In genomic region chr1:103156966-103157365, GRCh38 we compare ENCODE assay signal across 31 cellular contexts. TPM values are rescaled to one million over a fixed set of nuclear protein-coding genes. Genes with fewer than 3 reads are reported as not detected.
A peak's percentile ranks its signal among the peaks of the same experiment; 100 is the strongest.
DNase-seq lines count a peak whose midpoint lies in the region; ATAC-seq and TF ChIP-seq lines count a peak whose summit lies in the region.
"Had no signal": no experiment of that assay in that cellular context is flagged by ENCODE, and none has a peak within 500 bp of the region (broad histone marks: within the 10 kb centered on the region; RNA-seq: fewer than 3 reads in every experiment).

No MANE protein-coding gene starts in this region.

- no peaks in the 10 kb centered on the region for H3F3A ChIP-seq in MM.1S (ENCODE audit: insufficient read depth, low read length)

- peaks cover 14% of the 10 kb centered on the region for H3K4me1 ChIP-seq in SJSA1 (replicated peaks)
- no peaks in the 10 kb centered on the region for H3K4me1 ChIP-seq in trophoblast cell (ENCODE audit: control insufficient read depth in 1 of 2, insufficient read depth in 2 of 2, low read length in 2 of 2)
- no peaks in the 10 kb centered on the region for H3K4me1 ChIP-seq in left lung
- no peaks in the 10 kb centered on the region for H3K4me1 ChIP-seq in MM.1S (ENCODE audit: low read length)
- H3K4me1 ChIP-seq: prostate gland, sigmoid colon, transverse colon had no signal

- H3K23ac ChIP-seq in trophoblast cell (ENCODE audit: low read length) = no peak overlapping the region

- no peaks in the 10 kb centered on the region for H4K20me1 ChIP-seq in MM.1S (ENCODE audit: insufficient read depth, low read length)

- no peaks in the 10 kb centered on the region for H3K79me1 ChIP-seq in trophoblast cell (ENCODE audit: low read length)

- peak; percentile 31 for DNase-seq in H4 (ENCODE audit: low spot score)
- DNase-seq in SJSA1 (ENCODE audit: low read depth in 1 of 2, low spot score in 2 of 2) = no peak
- DNase-seq in dedifferentiated amniotic fluid mesenchymal stem cell (ENCODE audit: extremely low spot score) = peak; percentile 21
- peak; percentile 13 to 60 for DNase-seq in trophoblast cell
- no peak for DNase-seq in posterior vena cava (ENCODE audit: low spot score)
- DNase-seq in left lung = no peak
- no peak for DNase-seq in MM.1S
- DNase-seq: activated gamma-delta T cell treated with Interleukin-2 at 50 U/mL for 16 hours; activated naive CD8-positive, alpha-beta T cell treated with anti-CD3 and anti-CD28 coated beads, Interleukin-2, amount 10 ng/mL, durations not matched to agents 7 days and 5 days; activated T-cell treated with anti-CD3 and anti-CD28 coated beads, Interleukin-2, amount 50 U/mL, for 4 hours; brain microvascular endothelial cell; C1 segment of cervical spinal cord; COR-L47; DND-41; effector CD4-positive, alpha-beta T cell; head of caudate nucleus; IMR-90; kidney; midbrain; naive thymus-derived CD4-positive, alpha-beta T cell; NCI-H146; NCI-H2107; NCI-H446; NCI-H774; SIG-M5; sigmoid colon; stimulated activated CD4-positive, alpha-beta T cell treated with anti-CD3 and anti-CD28 coated beads, Interleukin-4, amount 100 ng/mL, for 4 hours; T-helper 1 cell; transverse colon had no signal

- H3K4me2 ChIP-seq in trophoblast cell (ENCODE audit: low read length) = no peak overlapping the region
- H3K4me2 ChIP-seq in MM.1S (ENCODE audit: low read depth, low read length) = no peak overlapping the region
- H3K4me2 ChIP-seq: GM23338 had no signal

- no peak overlapping the region for H3K14ac ChIP-seq in trophoblast cell (ENCODE audit: low read length)

- no peak overlapping the region for H2AFZ ChIP-seq in trophoblast cell (ENCODE audit: insufficient read depth, low read length, poor library complexity)
- no peak overlapping the region for H2AFZ ChIP-seq in MM.1S (ENCODE audit: low read length)
- H2AFZ ChIP-seq: GM23338 had no signal

- no peak overlapping the region for H2AK5ac ChIP-seq in trophoblast cell (ENCODE audit: low read length)

- H3K9me3 ChIP-seq in SJSA1 (replicated peaks) = no peaks in the 10 kb centered on the region
- H3K9me3 ChIP-seq in trophoblast cell (ENCODE audit: insufficient read depth, low read depth, low read length) = no peaks in the 10 kb centered on the region
- no peaks in the 10 kb centered on the region for H3K9me3 ChIP-seq in left lung
- no peaks in the 10 kb centered on the region for H3K9me3 ChIP-seq in MM.1S (replicated peaks; ENCODE audit: insufficient read depth, low read length)
- H3K9me3 ChIP-seq: prostate gland, sigmoid colon, transverse colon had no signal

- H3K4me3 ChIP-seq in SJSA1 (no peak overlapping the region), trophoblast cell (ENCODE audit: low read depth, low read length) (no peak overlapping the region), left lung (no peak overlapping the region), MM.1S (ENCODE audit: low read length) (no peak overlapping the region)
- H3K4me3 ChIP-seq: GM23338, prostate gland, sigmoid colon, transverse colon had no signal

- H2BK5ac ChIP-seq in trophoblast cell (ENCODE audit: low read depth, low read length, poor library complexity) = no peak overlapping the region

- no peak overlapping the region for H3K18ac ChIP-seq in trophoblast cell (ENCODE audit: low read length)

- H4K12ac ChIP-seq in trophoblast cell (ENCODE audit: low read depth, low read length) = no peak overlapping the region

- H3K27me3 ChIP-seq in SJSA1 (replicated peaks) (no peaks in the 10 kb centered on the region), trophoblast cell (ENCODE audit: insufficient read depth, low read length) (no peaks in the 10 kb centered on the region), left lung (no peaks in the 10 kb centered on the region), MM.1S (replicated peaks; ENCODE audit: insufficient read depth, low read length) (no peaks in the 10 kb centered on the region)
- H3K27me3 ChIP-seq: brain microvascular endothelial cell, sigmoid colon, transverse colon had no signal

- no peaks in the 10 kb centered on the region for H3K36me3 ChIP-seq in SJSA1
- H3K36me3 ChIP-seq in trophoblast cell (ENCODE audit: control insufficient read depth in 1 of 2, insufficient read depth in 2 of 2, low read length in 2 of 2) = no peaks in the 10 kb centered on the region
- no peaks in the 10 kb centered on the region for H3K36me3 ChIP-seq in left lung
- no peaks in the 10 kb centered on the region for H3K36me3 ChIP-seq in MM.1S (replicated peaks; ENCODE audit: insufficient read depth, low read length)
- H3K36me3 ChIP-seq: brain microvascular endothelial cell, prostate gland, sigmoid colon, transverse colon had no signal

- intact Hi-C loops in posterior vena cava (cut with DNase I) = no loop called here
- intact Hi-C loops in left lung (cut with DNase I) = no loop called here

- H4K8ac ChIP-seq in trophoblast cell (ENCODE audit: low read depth, low read length) = no peak overlapping the region

- no peak overlapping the region for H2BK12ac ChIP-seq in trophoblast cell (ENCODE audit: low read length)

- H3K9ac ChIP-seq in trophoblast cell (ENCODE audit: low read length) = no peak overlapping the region
- H3K9ac ChIP-seq in MM.1S (ENCODE audit: low read length) = no peak overlapping the region

- no CpG with 5 or more reads among the region's 4 CpGs for WGBS in trophoblast cell (ENCODE audit: extremely low coverage, insufficient coverage, insufficient read length)

- H2BK120ac ChIP-seq in trophoblast cell (ENCODE audit: insufficient read depth, low read length, poor library complexity) = no peak overlapping the region

- H3K79me2 ChIP-seq in trophoblast cell (ENCODE audit: control insufficient read depth, insufficient read depth, low read length, poor library complexity) (no peaks in the 10 kb centered on the region), MM.1S (ENCODE audit: low read length) (no peaks in the 10 kb centered on the region)

- H3K4ac ChIP-seq in trophoblast cell (ENCODE audit: low read depth, low read length) = no peak overlapping the region

- H4K91ac ChIP-seq in trophoblast cell (ENCODE audit: low read depth, low read length) = no peak overlapping the region

- TF ChIP-seq CTCF in left lung (IDR thresholded peaks at IDR 0.05) = no peak
- TF ChIP-seq CTCF in MM.1S (IDR thresholded peaks at IDR 0.05; ENCODE audit: low read length) = no peak

- no peaks in the 10 kb centered on the region for H3K9me2 ChIP-seq in MM.1S (replicated peaks; ENCODE audit: insufficient read depth, low read length)

- no peak for ATAC-seq in left lung
- ATAC-seq: activated T-cell treated with anti-CD3 and anti-CD28 coated beads, Interleukin-2, amount 50 U/mL, for 4 hours; GM23338; naive thymus-derived CD4-positive, alpha-beta T cell had no signal

- H3K27ac ChIP-seq in SJSA1 = peak overlapping the region; percentile 20; the same call in 1 of the 2 replicates
- H3K27ac ChIP-seq in trophoblast cell (ENCODE audit: low read depth, low read length) = no peak overlapping the region
- no peak overlapping the region for H3K27ac ChIP-seq in left lung
- no peak overlapping the region for H3K27ac ChIP-seq in MM.1S (ENCODE audit: low read length)
- H3K27ac ChIP-seq: brain microvascular endothelial cell, prostate gland, sigmoid colon, transverse colon had no signal

RNA-seq across cellular contexts. Expression of gene COL11A1, which starts 48.6 kb away (rescaled TPM):
- 0.47 and 12.0 TPM in 2 replicates for total RNA-seq in H4 (2014; rRNA removed; shearing (Covaris generic))
- total RNA-seq in SJSA1 (2014; rRNA removed; shearing (Covaris generic)) = 470 and 511 TPM in 2 replicates
- 67.5 and 80.3 TPM in 2 replicates for polyA plus RNA-seq in trophoblast cell (2013)
- total RNA-seq in posterior vena cava (1 to 10 TPM in 1 of 2 donors, under 1 TPM in 1; 1.00 to 1.3 TPM), left lung (1 to 10 TPM in 1 of 2 donors, under 1 TPM in 1; 0.21 to 4.4 TPM)
- total RNA-seq: activated naive CD8-positive, alpha-beta T cell treated with anti-CD3 and anti-CD28 coated beads, Interleukin-2, amount 10 ng/mL, durations not matched to agents 7 days and 5 days; activated T-cell treated with anti-CD3 and anti-CD28 coated beads, Interleukin-2, amount 50 U/mL, for 4 hours; naive thymus-derived CD4-positive, alpha-beta T cell had no signal
- polyA plus RNA-seq: naive thymus-derived CD4-positive, alpha-beta T cell had no signal

Comparison
In these comparisons a context has a peak if more than half of its experiments do, and no peak if none do; other contexts are left out.
1. DNase-seq: peak in H4 (single experiment), dedifferentiated amniotic fluid mesenchymal stem cell (single experiment) and trophoblast cell (2 of 2); none in SJSA1 (0 of 2), posterior vena cava (single experiment), left lung (0 of 2) and MM.1S (single experiment).
2. RNA of gene COL11A1, which starts 48.6 kb away (total RNA-seq): 470 to 511 TPM in SJSA1; 0.47 to 12.0 TPM in H4, 0.21 to 4.4 TPM in left lung and 1.00 to 1.3 TPM in posterior vena cava; every median in the first group is over 10 times any median in the second.